ENCODE assay signal across 1 cellular context in genomic region chr11:78074756-78075155, GRCh38.
A peak's percentile ranks its signal among the peaks of the same experiment; 100 is the strongest.
TF ChIP-seq lines count a peak whose summit lies in the region.

No MANE protein-coding gene starts in this region.

TF ChIP-seq in HEK293, 187 proteins besides CTCF, POLR2A, EP300 and RAD21 (continued from another document):
- TF ChIP-seq MYNN (tag by site-specific recombination; IDR thresholded peaks at IDR 0.05; ENCODE audit: borderline replicate concordance): no peak
- peak; percentile 86 for TF ChIP-seq PRDM1 (tag by site-specific recombination; IDR thresholded peaks at IDR 0.05)
- no peak for TF ChIP-seq ZSCAN5A (tag by site-specific recombination; IDR thresholded peaks at IDR 0.05)
- TF ChIP-seq ZNF510 (tag by site-specific recombination; IDR thresholded peaks at IDR 0.05; ENCODE audit: insufficient replicate concordance): no peak
- no peak for TF ChIP-seq ZNF175 (tag by site-specific recombination; IDR thresholded peaks at IDR 0.05)
- TF ChIP-seq ZNF629 (tag by site-specific recombination; IDR thresholded peaks at IDR 0.05): peak; percentile 61; the same call in 1 of the 2 replicates
- no peak for TF ChIP-seq ZNF473 (tag by site-specific recombination; IDR thresholded peaks at IDR 0.05)
- peak; percentile 37; the same call in 1 of the 2 replicates for TF ChIP-seq PATZ1 (tag by site-specific recombination; IDR thresholded peaks at IDR 0.05)
- no peak for TF ChIP-seq MEIS1 (CRISPR knock-in tag; IDR thresholded peaks at IDR 0.05; ENCODE audit: borderline replicate concordance)
- no peak for TF ChIP-seq KLF9 (tag by site-specific recombination; IDR thresholded peaks at IDR 0.05; ENCODE audit: low read depth)
- no peak for TF ChIP-seq ZNF707 (tag by site-specific recombination; IDR thresholded peaks at IDR 0.05)
- no peak for TF ChIP-seq SP2 (tag by site-specific recombination; IDR thresholded peaks at IDR 0.05)
- no peak for TF ChIP-seq SCRT1 (tag by site-specific recombination; IDR thresholded peaks at IDR 0.05; ENCODE audit: borderline replicate concordance)
- TF ChIP-seq ZNF133 (tag by site-specific recombination; IDR thresholded peaks at IDR 0.05): no peak
- 0 out of 2 replicates have a peak, but pooled peaks have one; percentile 17 for TF ChIP-seq ZBTB17 (tag by site-specific recombination; IDR thresholded peaks at IDR 0.05)
- TF ChIP-seq FEZF1 (tag by site-specific recombination; IDR thresholded peaks at IDR 0.05): 0 out of 2 replicates have a peak, but pooled peaks have one; percentile 8
- TF ChIP-seq SP7 (tag by site-specific recombination; IDR thresholded peaks at IDR 0.05): peak; percentile 32; the same call in 1 of the 2 replicates
- TF ChIP-seq ZBTB1 (tag by site-specific recombination; IDR thresholded peaks at IDR 0.05): no peak
- no peak for TF ChIP-seq ZNF146 (tag by site-specific recombination; IDR thresholded peaks at IDR 0.05)
- no peak for TF ChIP-seq REST (tag by site-specific recombination; IDR thresholded peaks at IDR 0.05)
- TF ChIP-seq PRDM6 (tag by site-specific recombination; IDR thresholded peaks at IDR 0.05): no peak
- TF ChIP-seq ZNF169 (tag by site-specific recombination; IDR thresholded peaks at IDR 0.05): no peak
- no peak for TF ChIP-seq ZFHX2 (tag by site-specific recombination; conservative IDR thresholded peaks at IDR 0.05)
- TF ChIP-seq ZNF266 (tag by site-specific recombination; IDR thresholded peaks at IDR 0.05; ENCODE audit: low read depth): no peak
- TF ChIP-seq ZNF624 (tag by site-specific recombination; IDR thresholded peaks at IDR 0.05): no peak
- no peak for TF ChIP-seq PRDM2 (tag by site-specific recombination; IDR thresholded peaks at IDR 0.05; ENCODE audit: borderline replicate concordance)
- no peak for TF ChIP-seq ZNF544 (tag by site-specific recombination; IDR thresholded peaks at IDR 0.05)
- no peak for TF ChIP-seq ZIC2 (tag by site-specific recombination; IDR thresholded peaks at IDR 0.05)
- no peak for TF ChIP-seq ZBTB7A (tag by site-specific recombination; IDR thresholded peaks at IDR 0.05; ENCODE audit: low read depth)
- TF ChIP-seq ZNF274 (IDR thresholded peaks at IDR 0.05; ENCODE audit: low read length): no peak
- TF ChIP-seq ZNF274 (tag by site-specific recombination; IDR thresholded peaks at IDR 0.05; ENCODE audit: borderline replicate concordance): no peak
- no peak for TF ChIP-seq ZNF626 (tag by site-specific recombination; IDR thresholded peaks at IDR 0.05)
- TF ChIP-seq ZFP37 (tag by site-specific recombination; IDR thresholded peaks at IDR 0.05): no peak
- TF ChIP-seq ZSCAN30 (tag by site-specific recombination; IDR thresholded peaks at IDR 0.05): no peak
- TF ChIP-seq ZNF184 (tag by site-specific recombination; IDR thresholded peaks at IDR 0.05): peak; percentile 36; the same call in 1 of the 2 replicates
